Comparison of ENCODE assay signal across 1 cellular context in genomic region chr6:87755697-87756671, GRCh38.
TF ChIP-seq lines count a peak whose summit lies in the region.

No MANE protein-coding gene starts in this region.

TF ChIP-seq in HepG2, 621 proteins besides CTCF, POLR2A, EP300 and RAD21 (continued from another document):
- TF ChIP-seq ARID3A (IDR thresholded peaks at IDR 0.05; ENCODE audit: low read depth, low read length) (no peak), CSRNP2 (CRISPR knock-in tag; conservative IDR thresholded peaks at IDR 0.05; ENCODE audit: low read depth) (no peak), MIXL1 (CRISPR knock-in tag; IDR thresholded peaks at IDR 0.05) (no peak), ZNF652 (CRISPR knock-in tag; IDR thresholded peaks at IDR 0.05; ENCODE audit: borderline replicate concordance, low read depth) (no peak), ZBTB33 (CRISPR knock-in tag; IDR thresholded peaks at IDR 0.05) (no peak), ZBTB3 (CRISPR knock-in tag; IDR thresholded peaks at IDR 0.05; ENCODE audit: borderline replicate concordance, low read depth) (no peak), PATZ1 (CRISPR knock-in tag; IDR thresholded peaks at IDR 0.05) (0 out of 2 replicates have a peak, but pooled peaks have one; percentile 31), ZNF784 (CRISPR knock-in tag; IDR thresholded peaks at IDR 0.05; ENCODE audit: borderline replicate concordance) (no peak), CCAR2 (optimal IDR thresholded peaks at IDR 0.05; ENCODE audit: low read depth, low read length) (no peak), SOX13 (IDR thresholded peaks at IDR 0.05) (no peak), SOX13 (CRISPR knock-in tag; conservative IDR thresholded peaks at IDR 0.05 in 1 of 2, IDR thresholded peaks at IDR 0.05 in 1 of 2) (no peak), FOSL2 (CRISPR knock-in tag; IDR thresholded peaks at IDR 0.05) (no peak), TEAD2 (CRISPR knock-in tag; IDR thresholded peaks at IDR 0.05) (no peak)
